Comparison of ENCODE assay signal across 14 cellular contexts in the genomic region with DNA sequence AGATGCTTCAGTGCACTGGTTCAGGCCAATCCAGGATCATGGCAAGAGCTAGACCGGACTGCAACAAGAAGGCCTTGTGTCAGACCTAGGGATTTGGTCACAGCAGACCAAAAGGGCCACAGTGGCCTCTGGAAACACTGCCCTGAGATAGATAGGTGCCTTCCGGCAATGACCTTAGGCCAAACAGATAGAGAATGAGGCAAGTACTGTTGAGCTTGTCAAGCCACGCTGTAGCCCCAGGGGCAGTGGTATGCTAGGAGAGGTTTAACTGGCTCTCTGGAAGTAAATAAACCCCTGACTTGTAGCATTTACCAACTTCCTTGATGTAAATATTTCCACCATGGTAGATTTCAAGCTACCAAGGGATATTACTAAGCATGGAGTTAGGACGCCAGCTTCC.
DNase-seq lines count a peak whose midpoint lies in the region; ATAC-seq and TF ChIP-seq lines count a peak whose summit lies in the region.
"Had no signal": no experiment of that assay in that cellular context is flagged by ENCODE, and none has a peak within 500 bp of the region (broad histone marks: within the 10 kb centered on the region; RNA-seq: fewer than 3 reads in every experiment).

No MANE protein-coding gene starts in this region.

- ATAC-seq in upper lobe of right lung (no peak), sciatic nerve (no peak)
- ATAC-seq: A549 had no signal

- no peak overlapping the region for H2BK120ac ChIP-seq in trophoblast cell (ENCODE audit: insufficient read depth, low read length, poor library complexity)

- TF ChIP-seq CTCF in upper lobe of right lung (IDR thresholded peaks at IDR 0.05), result no peak

- no CpG with 5 or more reads among the region's 4 CpGs for WGBS in trophoblast cell (ENCODE audit: extremely low coverage, insufficient coverage, insufficient read length)

- H3K14ac ChIP-seq in trophoblast cell (ENCODE audit: low read length), result no peak overlapping the region

- H4K12ac ChIP-seq in trophoblast cell (ENCODE audit: low read depth, low read length), result no peak overlapping the region

- no peaks in the 10 kb centered on the region for H3K79me2 ChIP-seq in trophoblast cell (ENCODE audit: control insufficient read depth, insufficient read depth, low read length, poor library complexity)

- no peaks in the 10 kb centered on the region for H3K9me3 ChIP-seq in trophoblast cell (ENCODE audit: insufficient read depth, low read depth, low read length)
- H3K9me3 ChIP-seq in upper lobe of right lung, result no peaks in the 10 kb centered on the region
- H3K9me3 ChIP-seq: A549, Caco-2, HAP-1 had no signal

- no peak overlapping the region for H2AK5ac ChIP-seq in trophoblast cell (ENCODE audit: low read length)

- no peak overlapping the region for H3K27ac ChIP-seq in trophoblast cell (ENCODE audit: low read depth, low read length)
- no peak overlapping the region for H3K27ac ChIP-seq in upper lobe of right lung
- H3K27ac ChIP-seq: 22Rv1, A549, C4-2B, GM23248 had no signal

- H3K36me3 ChIP-seq in trophoblast cell (ENCODE audit: control insufficient read depth in 1 of 2, insufficient read depth in 2 of 2, low read length in 2 of 2) (no peaks in the 10 kb centered on the region), upper lobe of right lung (no peaks in the 10 kb centered on the region)
- H3K36me3 ChIP-seq: HAP-1 had no signal

- no peak overlapping the region for H2AFZ ChIP-seq in trophoblast cell (ENCODE audit: insufficient read depth, low read length, poor library complexity)
- H2AFZ ChIP-seq: GM23248 had no signal

- H3K79me1 ChIP-seq in trophoblast cell (ENCODE audit: low read length), result no peaks in the 10 kb centered on the region

- peak overlapping the region; percentile 44 for H3K4me3 ChIP-seq in Jurkat, Clone E6-1 (ENCODE audit: low read length)
- H3K4me3 ChIP-seq in trophoblast cell (ENCODE audit: low read depth, low read length) (no peak overlapping the region), upper lobe of right lung (no peak overlapping the region)
- H3K4me3 ChIP-seq: A549, GM23248, HAP-1 had no signal

- no peak overlapping the region for H3K23ac ChIP-seq in trophoblast cell (ENCODE audit: low read length)

- no peaks in the 10 kb centered on the region for H3K27me3 ChIP-seq in trophoblast cell (ENCODE audit: insufficient read depth, low read length)
- no peaks in the 10 kb centered on the region for H3K27me3 ChIP-seq in upper lobe of right lung

- H4K91ac ChIP-seq in trophoblast cell (ENCODE audit: low read depth, low read length), result no peak overlapping the region

- H2BK12ac ChIP-seq in trophoblast cell (ENCODE audit: low read length), result no peak overlapping the region

- H3K9ac ChIP-seq in trophoblast cell (ENCODE audit: low read length), result peak overlapping the region; percentile 20
- H3K9ac ChIP-seq: GM23248 had no signal

- no peak overlapping the region for H2BK5ac ChIP-seq in trophoblast cell (ENCODE audit: low read depth, low read length, poor library complexity)

- no peak overlapping the region for H4K8ac ChIP-seq in trophoblast cell (ENCODE audit: low read depth, low read length)

- DNase-seq in activated effector memory CD4-positive, alpha-beta T cell treated with anti-CD3 and anti-CD28 coated beads, Interleukin-2, amount 50 U/mL, for 16 hours, result peak; percentile 17
- DNase-seq in activated effector memory CD4-positive, alpha-beta T cell treated with Interleukin-2 at 50 U/mL for 16 hours, result no peak
- no peak for DNase-seq in Jurkat, Clone E6-1 (ENCODE audit: low read depth, low spot score)
- DNase-seq in trophoblast cell (peak; percentile 68 to 83), upper lobe of right lung (peak; percentile 16), sciatic nerve (ENCODE audit: low spot score) (no peak), kidney glomerular epithelial cell (lab: John Stamatoyannopoulos, UW) (no peak)
- DNase-seq: AML-193, GM23248 had no signal

- no peaks in the 10 kb centered on the region for H3K4me1 ChIP-seq in trophoblast cell (ENCODE audit: control insufficient read depth in 1 of 2, insufficient read depth in 2 of 2, low read length in 2 of 2)
- no peaks in the 10 kb centered on the region for H3K4me1 ChIP-seq in upper lobe of right lung
- H3K4me1 ChIP-seq: A549, HAP-1 had no signal

- H3K4ac ChIP-seq in trophoblast cell (ENCODE audit: low read depth, low read length), result no peak overlapping the region

- no peak overlapping the region for H3K18ac ChIP-seq in trophoblast cell (ENCODE audit: low read length)

- H3K4me2 ChIP-seq in trophoblast cell (ENCODE audit: low read length), result no peak overlapping the region
- H3K4me2 ChIP-seq: A549 had no signal

- intact Hi-C loops in upper lobe of right lung (cut with DNase I) (no loop called here), sciatic nerve (cut with DNase I) (no loop called here)

Comparison
In these comparisons a context has a peak if more than half of its experiments do, and no peak if none do; other contexts are left out.
1. DNase-seq: peak in activated effector memory CD4-positive, alpha-beta T cell treated with anti-CD3 and anti-CD28 coated beads, Interleukin-2, amount 50 U/mL, for 16 hours (single experiment), trophoblast cell (2 of 2) and upper lobe of right lung (single experiment); none in activated effector memory CD4-positive, alpha-beta T cell treated with Interleukin-2 at 50 U/mL for 16 hours (single experiment), Jurkat, Clone E6-1 (single experiment), sciatic nerve (single experiment) and kidney glomerular epithelial cell (single experiment).